ENCODE assay signal across 8 cellular contexts in genomic region chr20:3046677-3047462, GRCh38. TPM values are rescaled to one million over a fixed set of nuclear protein-coding genes. Genes with fewer than 3 reads are reported as not detected.
A peak's percentile ranks its signal among the peaks of the same experiment; 100 is the strongest.
DNase-seq lines count a peak whose midpoint lies in the region; ATAC-seq, FAIRE-seq and TF ChIP-seq lines count a peak whose summit lies in the region.

No MANE protein-coding gene starts in this region.

- H3K4me1 Mint-ChIP-seq in activated CD4-positive, alpha-beta memory T cell treated with anti-CD3 and anti-CD28 coated beads for 36 hours (ENCODE audit: low read depth), result peaks cover 35% of the 10 kb centered on the region

- peaks cover 38% of the 10 kb centered on the region for H3K36me3 Mint-ChIP-seq in activated CD4-positive, alpha-beta memory T cell treated with anti-CD3 and anti-CD28 coated beads for 36 hours

- H3K4me3 Mint-ChIP-seq in activated CD4-positive, alpha-beta memory T cell treated with anti-CD3 and anti-CD28 coated beads for 36 hours, result peak overlapping the region; percentile 97

- CTCF ChIA-PET in activated CD4-positive, alpha-beta memory T cell treated with anti-CD3 and anti-CD28 coated beads for 36 hours (lab: Charles Lee), result interaction anchor here (0.5 kb wide), 1 partner anchor 70 kb away, joined by 3 read pairs; no protein-coding TSS in a partner anchor

- POLR2A ChIA-PET in activated CD4-positive, alpha-beta memory T cell treated with anti-CD3 and anti-CD28 coated beads for 36 hours (lab: Charles Lee), result interaction anchor here (1.1 to 1.6 kb wide), 3 partner anchors 16 to 358 kb away, joined by 3 to 6 read pairs (median 4); no protein-coding TSS in a partner anchor

- peak overlapping the region; percentile 89 for H3K27ac Mint-ChIP-seq in activated CD4-positive, alpha-beta memory T cell treated with anti-CD3 and anti-CD28 coated beads for 36 hours

- no peak for TF ChIP-seq CTCF in retinal pigment epithelial cell (conservative IDR thresholded peaks at IDR 0.05; ENCODE audit: low read depth, low read length)

- no peaks in the 10 kb centered on the region for H3K27me3 Mint-ChIP-seq in activated CD4-positive, alpha-beta memory T cell treated with anti-CD3 and anti-CD28 coated beads for 36 hours

- peak; percentile 12 for FAIRE-seq in GM18507 (lab: Jason Lieb, UNC)

- intact Hi-C loops in activated CD4-positive, alpha-beta memory T cell treated with anti-CD3 and anti-CD28 coated beads for 36 hours (cut with micrococcal nuclease), result loop anchor here (5.0 kb wide), 1 partner anchor 110 kb away; the partner anchor contains the start of genes FASTKD5 and UBOX5

- DNase-seq in GM18507 (ENCODE audit: extremely low spot score, insufficient read length, low read depth), result no peak
- peak; percentile 5 for DNase-seq in NCI-H1092 (lab: John Stamatoyannopoulos, UW)
- DNase-seq in activated CD4-positive, alpha-beta memory T cell treated with anti-CD3 and anti-CD28 coated beads for 36 hours, result peak; percentile 38
- DNase-seq in germinal center (ENCODE audit: low spot score), result peak; percentile 14
- DNase-seq in retinal pigment epithelial cell (ENCODE audit: low read depth), result no peak
- no peak for DNase-seq in GF-D8 (lab: John Stamatoyannopoulos, UW)

- peak overlapping the region; percentile 73 for H3K4me3 ChIP-seq in retinal pigment epithelial cell (ENCODE audit: low read length)

- ATAC-seq in GM18861 (IDR thresholded peaks at IDR 0.05; ENCODE audit: unreplicated experiment) (no peak), HG03354 (IDR thresholded peaks at IDR 0.05; ENCODE audit: poor library complexity, severe bottlenecking, unreplicated experiment) (no peak)

- H3K9me3 Mint-ChIP-seq in activated CD4-positive, alpha-beta memory T cell treated with anti-CD3 and anti-CD28 coated beads for 36 hours, result no peaks in the 10 kb centered on the region

RNA-seq across cellular contexts. Expression of gene MRPS26, which starts 1.0 kb away (rescaled TPM):
- 100 to 1,000 TPM; 155 to 158 TPM for total RNA-seq in activated CD4-positive, alpha-beta memory T cell treated with anti-CD3 and anti-CD28 coated beads for 36 hours

RNA-seq across cellular contexts. Expression of gene GNRH2, which starts 3.4 kb away (rescaled TPM):
- 10 to 100 TPM; 17.3 to 24.0 TPM for total RNA-seq in activated CD4-positive, alpha-beta memory T cell treated with anti-CD3 and anti-CD28 coated beads for 36 hours

RNA-seq across cellular contexts. Expression of gene OXT, which starts 24.6 kb away (rescaled TPM):
- total RNA-seq in activated CD4-positive, alpha-beta memory T cell treated with anti-CD3 and anti-CD28 coated beads for 36 hours, result 1 to 10 TPM in 1 of 2 experiments, not detected in 1; 1.0 TPM

RNA-seq across cellular contexts. Expression of gene AVP, which starts 37.7 kb away (rescaled TPM):
- total RNA-seq in activated CD4-positive, alpha-beta memory T cell treated with anti-CD3 and anti-CD28 coated beads for 36 hours, result not detected

Comparison
In these comparisons a context has a peak if more than half of its experiments do, and no peak if none do; other contexts are left out.
1. DNase-seq: peak in NCI-H1092 (single experiment), activated CD4-positive, alpha-beta memory T cell treated with anti-CD3 and anti-CD28 coated beads for 36 hours (single experiment) and germinal center (single experiment); none in GM18507 (single experiment), retinal pigment epithelial cell (single experiment) and GF-D8 (single experiment).